8 cellular contexts compared by ENCODE assay signal in genomic region chr7:151168022-151168786, GRCh38. TPM values are rescaled to one million over a fixed set of nuclear protein-coding genes. Genes with fewer than 3 reads are reported as not detected.
DNase-seq lines count a peak whose midpoint lies in the region; ATAC-seq and TF ChIP-seq lines count a peak whose summit lies in the region.

No MANE protein-coding gene starts in this region.

- ATAC-seq in GM18498 (IDR thresholded peaks at IDR 0.05; ENCODE audit: unreplicated experiment) (peak; percentile 61), GM19467 (IDR thresholded peaks at IDR 0.05; ENCODE audit: unreplicated experiment) (no peak)
- peak; percentile 82 for ATAC-seq in stimulated activated naive CD8-positive, alpha-beta T cell treated with anti-CD3 and anti-CD28 coated beads, Interleukin-15, Interleukin-2, amounts not matched to agents 100 U/mL and 50 U/mL, for 24 hours

- H3K9me3 ChIP-seq in mononuclear cell (ENCODE audit: low read depth, low read length): no peaks in the 10 kb centered on the region

- H3K4me3 ChIP-seq in Jurkat, Clone E6-1 (ENCODE audit: low read length): peak overlapping the region; percentile 5; the same call in 1 of the 2 replicates
- peak overlapping the region; percentile 22 to 72 (median 53) for H3K4me3 ChIP-seq in dorsolateral prefrontal cortex
- H3K4me3 ChIP-seq in mononuclear cell (ENCODE audit: low read length): peak overlapping the region; percentile 3

- no peak for DNase-seq in Jurkat, Clone E6-1 (ENCODE audit: low read depth, low spot score)
- DNase-seq in activated CD4-positive, alpha-beta T cell treated with anti-CD3 and anti-CD28 coated beads for 4 hours: peak; percentile 48 to 55
- no peak for DNase-seq in dorsolateral prefrontal cortex
- peak; percentile 78 for DNase-seq in stimulated activated naive CD8-positive, alpha-beta T cell treated with anti-CD3 and anti-CD28 coated beads, Interleukin-15, Interleukin-2, amounts not matched to agents 100 U/mL and 50 U/mL, for 24 hours
- no peak for DNase-seq in HPDE6-E6E7 (ENCODE audit: extremely low spot score)

- H3K27me3 ChIP-seq in dorsolateral prefrontal cortex (peaks cover 0 to 50% (median 23%) of the 10 kb centered on the region in 45 donors), mononuclear cell (ENCODE audit: insufficient read depth, low read length) (peaks cover 62% of the 10 kb centered on the region)

- peaks cover 16% of the 10 kb centered on the region for H3K4me1 ChIP-seq in mononuclear cell (ENCODE audit: insufficient read depth, low read length)

- peak; percentile 15 to 80 (median 64) for TF ChIP-seq CTCF in dorsolateral prefrontal cortex (IDR thresholded peaks at IDR 0.05 in 54 of 56, conservative IDR thresholded peaks at IDR 0.05 in 2 of 56; ENCODE audit: low read depth in 1 of 56, partially characterized antibody in 56 of 56)

- intact Hi-C loops in dorsolateral prefrontal cortex (cut with DNase I): loop anchor here in 1 of 2 donors (2.0 kb wide), 1 partner anchor 21 kb away; no protein-coding TSS in a partner anchor

- H3K27ac ChIP-seq in dorsolateral prefrontal cortex: no peak overlapping the region

RNA-seq across cellular contexts. Expression of gene GBX1, which starts 0.7 kb away (rescaled TPM):
- polyA plus RNA-seq in Jurkat, Clone E6-1 (2012; ENCODE audit: insufficient read depth, insufficient read length): not detected
- total RNA-seq in dorsolateral prefrontal cortex (under 1 TPM in 2 of 120 experiments, not detected in 118; 0.44 to 0.46 TPM), mononuclear cell (not detected)

RNA-seq across cellular contexts. Expression of gene ASB10, which starts 18.8 kb away (rescaled TPM):
- polyA plus RNA-seq in Jurkat, Clone E6-1 (2012; ENCODE audit: insufficient read depth, insufficient read length): not detected
- total RNA-seq in dorsolateral prefrontal cortex (under 1 TPM in 3 of 120 experiments, not detected in 117; 0.23 to 0.31 (median 0.27) TPM), mononuclear cell (not detected)

RNA-seq across cellular contexts. Expression of gene H2BK1, which starts 42.1 kb away (rescaled TPM):
- polyA plus RNA-seq in Jurkat, Clone E6-1 (2012; ENCODE audit: insufficient read depth, insufficient read length): not detected
- 1 to 10 TPM in 5 of 120 experiments, not detected in 115; 1.5 to 3.0 (median 1.6) TPM for total RNA-seq in dorsolateral prefrontal cortex
- not detected for total RNA-seq in mononuclear cell

RNA-seq across cellular contexts. Expression of gene ABCF2, which starts 58.8 kb away (rescaled TPM):
- polyA plus RNA-seq in Jurkat, Clone E6-1 (2012; ENCODE audit: insufficient read depth, insufficient read length): 55.4 TPM
- total RNA-seq in dorsolateral prefrontal cortex (10 to 100 TPM; 21.6 to 63.3 (median 47.2) TPM), mononuclear cell (9.7 TPM)

Comparison
In these comparisons a context has a peak if more than half of its experiments do, and no peak if none do; other contexts are left out.
1. DNase-seq: peak in activated CD4-positive, alpha-beta T cell treated with anti-CD3 and anti-CD28 coated beads for 4 hours (2 of 2) and stimulated activated naive CD8-positive, alpha-beta T cell treated with anti-CD3 and anti-CD28 coated beads, Interleukin-15, Interleukin-2, amounts not matched to agents 100 U/mL and 50 U/mL, for 24 hours (single experiment); none in Jurkat, Clone E6-1 (single experiment), dorsolateral prefrontal cortex (0 of 10) and HPDE6-E6E7 (single experiment).
2. H3K4me3 ChIP-seq: peak in every context shown above with its lines; median percentile 53 in dorsolateral prefrontal cortex; 5 in Jurkat, Clone E6-1; 3 in mononuclear cell.